In the genomic region with DNA sequence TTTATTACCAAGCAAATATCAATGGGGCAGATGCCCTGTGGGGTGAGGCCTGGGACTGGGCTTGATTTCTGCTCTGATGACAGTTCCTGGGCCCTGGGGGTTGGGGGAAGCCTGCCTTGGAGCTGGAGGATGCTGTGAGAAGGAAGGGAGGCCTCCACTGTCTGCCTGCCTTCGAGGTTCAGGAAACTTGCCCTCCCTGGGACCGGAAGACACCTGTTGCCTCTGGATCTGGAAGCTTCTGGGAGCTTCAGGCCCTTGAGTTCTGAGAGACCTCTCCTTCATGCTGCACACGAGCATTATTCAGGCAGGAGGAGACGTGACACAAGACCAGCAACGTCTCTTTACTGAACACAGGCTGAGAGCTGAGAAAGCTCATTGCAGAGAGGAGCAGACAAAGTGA, we compare ENCODE assay signal across 2 cellular contexts.
TF ChIP-seq lines count a peak whose summit lies in the region.

No MANE protein-coding gene starts in this region.

TF ChIP-seq in HEK293, 187 proteins besides CTCF, POLR2A, EP300 and RAD21:
- TF ChIP-seq, protein P1, sequence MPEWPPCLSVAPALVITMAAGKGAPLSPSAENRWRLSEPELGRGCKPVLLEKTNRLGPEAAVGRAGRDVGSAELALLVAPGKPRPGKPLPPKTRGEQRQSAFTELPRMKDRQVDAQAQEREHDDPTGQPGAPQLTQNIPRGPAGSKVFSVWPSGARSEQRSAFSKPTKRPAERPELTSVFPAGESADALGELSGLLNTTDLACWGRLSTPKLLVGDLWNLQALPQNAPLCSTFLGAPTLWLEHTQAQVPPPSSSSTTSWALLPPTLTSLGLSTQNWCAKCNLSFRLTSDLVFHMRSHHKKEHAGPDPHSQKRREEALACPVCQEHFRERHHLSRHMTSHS (tag by site-specific recombination; IDR thresholded peaks at IDR 0.05) = no peak
- no peak for TF ChIP-seq ZNF664 (tag by site-specific recombination; IDR thresholded peaks at IDR 0.05)
- 0 out of 2 replicates have a peak, but pooled peaks have one; percentile 24 for TF ChIP-seq SCRT1 (tag by site-specific recombination; IDR thresholded peaks at IDR 0.05; ENCODE audit: borderline replicate concordance)
- TF ChIP-seq SCRT2 (tag by site-specific recombination; IDR thresholded peaks at IDR 0.05) = peak; percentile 85

TF ChIP-seq in H1, 55 proteins besides CTCF, POLR2A, EP300 and RAD21:
- TF ChIP-seq TBP (IDR thresholded peaks at IDR 0.05; ENCODE audit: low read depth, low read length) (no peak), TAF7 (optimal IDR thresholded peaks at IDR 0.05; ENCODE audit: borderline replicate concordance, low read depth, low read length) (no peak), EGR1 (IDR thresholded peaks at IDR 0.05; ENCODE audit: borderline replicate concordance, low read depth, low read length) (no peak), CBX8 (IDR thresholded peaks at IDR 0.05; ENCODE audit: borderline replicate concordance, low read depth, low read length) (no peak), KDM1A (IDR thresholded peaks at IDR 0.05; ENCODE audit: borderline replicate concordance, low read length) (no peak), SRF (IDR thresholded peaks at IDR 0.05; ENCODE audit: low read depth, low read length) (no peak), SP1 (IDR thresholded peaks at IDR 0.05; ENCODE audit: low read depth, low read length) (no peak), POLR2AphosphoS5 (IDR thresholded peaks at IDR 0.05; ENCODE audit: low read depth, low read length) (no peak), SP2 (IDR thresholded peaks at IDR 0.05; ENCODE audit: low read length) (no peak), CTBP2 (IDR thresholded peaks at IDR 0.05; ENCODE audit: borderline replicate concordance, insufficient read depth, insufficient read length, low read length) (no peak), SIRT6 (IDR thresholded peaks at IDR 0.05; ENCODE audit: low read length) (no peak), USF2 (IDR thresholded peaks at IDR 0.05; ENCODE audit: low read length) (no peak), RNF2 (IDR thresholded peaks at IDR 0.05; ENCODE audit: borderline replicate concordance, low read depth, low read length, missing control alignments, poor library complexity, severe bottlenecking) (no peak), YY1 (IDR thresholded peaks at IDR 0.05; ENCODE audit: low read depth, low read length) (no peak), GTF2F1 (IDR thresholded peaks at IDR 0.05; ENCODE audit: borderline replicate concordance, low read depth, low read length) (no peak), POU5F1 (IDR thresholded peaks at IDR 0.05; ENCODE audit: low read depth, low read length) (no peak), KDM4A (IDR thresholded peaks at IDR 0.05; ENCODE audit: low read depth, low read length, severe bottlenecking) (no peak), TCF12 (IDR thresholded peaks at IDR 0.05; ENCODE audit: low read depth, low read length) (no peak), ASH2L (IDR thresholded peaks at IDR 0.05; ENCODE audit: low read length) (no peak), SIX5 (IDR thresholded peaks at IDR 0.05; ENCODE audit: low read depth, low read length) (no peak)
TF ChIP-seq in H1: peak in this region for 0.
